Comparison of ENCODE assay signal across 8 cellular contexts in genomic region chr20:25853718-25854381, GRCh38.
A peak's percentile ranks its signal among the peaks of the same experiment; 100 is the strongest.
DNase-seq lines count a peak whose midpoint lies in the region; ATAC-seq and TF ChIP-seq lines count a peak whose summit lies in the region.
"Not testable (repeated sequence)": the region's sequence is repeated elsewhere in the genome, so short reads cannot be mapped to it uniquely, and the experiment has no call there.

No MANE protein-coding gene starts in this region.

- H3K4me1 Mint-ChIP-seq in activated CD4-positive, alpha-beta T cell treated with anti-CD3 and anti-CD28 coated beads, Interleukin-2, amount 10 ng/mL, durations not matched to agents 24 days and 14 days = peaks cover 25% of the 10 kb centered on the region

- not testable (repeated sequence) for H3K36me3 Mint-ChIP-seq in activated CD4-positive, alpha-beta T cell treated with anti-CD3 and anti-CD28 coated beads, Interleukin-2, amount 10 ng/mL, durations not matched to agents 24 days and 14 days (ENCODE audit: low read depth)

- peak overlapping the region; percentile 94 for H3K4me2 ChIP-seq in mammary epithelial cell (ENCODE audit: insufficient read depth, low read depth, low read length)

- peak overlapping the region; percentile 27 for H3K9ac ChIP-seq in mammary epithelial cell (ENCODE audit: insufficient read depth, low read length)

- H3K27ac Mint-ChIP-seq in activated CD4-positive, alpha-beta T cell treated with anti-CD3 and anti-CD28 coated beads, Interleukin-2, amount 10 ng/mL, durations not matched to agents 24 days and 14 days = peak overlapping the region; percentile 79

- H3K27me3 ChIP-seq in A673 (replicated peaks; ENCODE audit: insufficient read depth, low read depth, low read length, poor library complexity); mammary epithelial cell (ENCODE audit: insufficient read depth, low read length): not testable (repeated sequence)

- H2AFZ ChIP-seq in mammary epithelial cell (ENCODE audit: low read depth, low read length) = peak overlapping the region; percentile 99

- ATAC-seq in GM18867 (IDR thresholded peaks at IDR 0.05; ENCODE audit: unreplicated experiment) = peak; percentile 54
- peak; percentile 82 for ATAC-seq in HG03439 (IDR thresholded peaks at IDR 0.05; ENCODE audit: unreplicated experiment)

- intact Hi-C loops in A673 (cut with micrococcal nuclease; ENCODE audit: unreplicated experiment); activated CD4-positive, alpha-beta T cell treated with anti-CD3 and anti-CD28 coated beads, Interleukin-2, amount 10 ng/mL, durations not matched to agents 24 days and 14 days (cut with micrococcal nuclease); mammary epithelial cell (cut with micrococcal nuclease): not testable (repeated sequence)

- dilution Hi-C loops in mammary epithelial cell (cut with HindIII; ENCODE audit: low sequenced_read_pairs) = not testable (repeated sequence)

- H3K4me1 ChIP-seq in A673 (ENCODE audit: insufficient read depth, low read length, poor library complexity, severe bottlenecking); mammary epithelial cell (ENCODE audit: insufficient read depth, low read length): not testable (repeated sequence)

- peaks cover 14% of the 10 kb centered on the region for H3K27me3 Mint-ChIP-seq in activated CD4-positive, alpha-beta T cell treated with anti-CD3 and anti-CD28 coated beads, Interleukin-2, amount 10 ng/mL, durations not matched to agents 24 days and 14 days

- H3K4me3 ChIP-seq in A673 (ENCODE audit: low read depth, low read length, poor library complexity, severe bottlenecking) (peak overlapping the region; percentile 56), mammary epithelial cell (replicated peaks in 1 of 3; ENCODE audit: insufficient read depth in 1 of 3, low read depth in 2 of 3, low read length in 3 of 3) (peak overlapping the region; percentile 57 to 67 (median 58))

- TF ChIP-seq CTCF in A673 (conservative IDR thresholded peaks at IDR 0.05; ENCODE audit: low read depth, low read length); mammary epithelial cell (conservative IDR thresholded peaks at IDR 0.05 in 1 of 2, IDR thresholded peaks at IDR 0.05 in 1 of 2; ENCODE audit: extremely low read depth in 1 of 2, insufficient read depth in 1 of 2, low read depth in 1 of 2, low read length in 2 of 2): not testable (repeated sequence)

- not testable (repeated sequence) for H3K79me2 ChIP-seq in mammary epithelial cell (ENCODE audit: insufficient read depth, low read length)

- POLR2A ChIA-PET in A673 (lab: Charles Lee; ENCODE audit: low non-redundant PET) = not testable (repeated sequence)

- H3K36me3 ChIP-seq in A673 (ENCODE audit: insufficient read depth, low read length, poor library complexity, severe bottlenecking); mammary epithelial cell (ENCODE audit: insufficient read depth, low read length): not testable (repeated sequence)

- H4K20me1 ChIP-seq in mammary epithelial cell (ENCODE audit: insufficient read depth, low read length) = not testable (repeated sequence)

- H3K9me3 ChIP-seq in A673 (ENCODE audit: low read depth, low read length, poor library complexity, severe bottlenecking); mammary epithelial cell (replicated peaks; ENCODE audit: insufficient read depth, low read length): not testable (repeated sequence)

- H3K4me3 Mint-ChIP-seq in activated CD4-positive, alpha-beta T cell treated with anti-CD3 and anti-CD28 coated beads, Interleukin-2, amount 10 ng/mL, durations not matched to agents 24 days and 14 days = peak overlapping the region; percentile 93

- 3% methylated on average over 27 of the region's 55 CpGs for WGBS in mammary epithelial cell (ENCODE audit: low coverage, missing lambda C conversion rate)

- in situ Hi-C loops in mammary epithelial cell (cut with MboI; ENCODE audit: low sequenced_read_pairs in 2 of 2) = loop anchor here (25.0 kb wide), 5 partner anchors 167 to 867 kb away; partner anchors contain the start of genes APMAP (in 1 of the 2), GINS1 (in 1 of the 2) and ZNF337 (in 1 of the 2)

- CTCF ChIA-PET in A673 (lab: Charles Lee); mammary epithelial cell (lab: Charles Lee; ENCODE audit: low non-redundant PET): not testable (repeated sequence)

- peak overlapping the region; percentile 59 for H3K27ac ChIP-seq in A673 (ENCODE audit: low read depth, low read length, poor library complexity, severe bottlenecking)
- not testable (repeated sequence) for H3K27ac ChIP-seq in mammary epithelial cell (ENCODE audit: insufficient read depth, low read depth, low read length)

- BruUV-seq in A673 (replicated peaks; lab: Mats Ljungman, UMichigan); mammary epithelial cell (replicated peaks; lab: Mats Ljungman, UMichigan): not testable (repeated sequence)

- DNase-seq in A673 (ENCODE audit: low spot score) = peak; percentile 89
- peak; percentile 74 for DNase-seq in NCI-H510A (lab: John Stamatoyannopoulos, UW)
- peak; percentile 94 for DNase-seq in activated CD4-positive, alpha-beta T cell treated with anti-CD3 and anti-CD28 coated beads, Interleukin-2, amount 10 ng/mL, durations not matched to agents 24 days and 14 days
- peak; percentile 43 for DNase-seq in mammary epithelial cell
- DNase-seq in kidney tubule cell (ENCODE audit: low spot score) = peak; percentile 79
- peak; percentile 63 to 75 for DNase-seq in stimulated activated CD4-positive, alpha-beta T cell treated with anti-CD3 and anti-CD28 coated beads, Interleukin-15, amount 100 ng/mL, for 1 hour (ENCODE audit: low read depth in 1 of 2, low spot score in 1 of 2)

- not testable (repeated sequence) for H3K9me3 Mint-ChIP-seq in activated CD4-positive, alpha-beta T cell treated with anti-CD3 and anti-CD28 coated beads, Interleukin-2, amount 10 ng/mL, durations not matched to agents 24 days and 14 days

Comparison
In these comparisons a context has a peak if more than half of its experiments do, and no peak if none do; other contexts are left out.
1. DNase-seq: peak in every context shown above with its lines; median percentile 94 in activated CD4-positive, alpha-beta T cell treated with anti-CD3 and anti-CD28 coated beads, Interleukin-2, amount 10 ng/mL, durations not matched to agents 24 days and 14 days; 89 in A673; 79 in kidney tubule cell; 74 in NCI-H510A; 69 in stimulated activated CD4-positive, alpha-beta T cell treated with anti-CD3 and anti-CD28 coated beads, Interleukin-15, amount 100 ng/mL, for 1 hour; 43 in mammary epithelial cell.